In the genomic region with DNA sequence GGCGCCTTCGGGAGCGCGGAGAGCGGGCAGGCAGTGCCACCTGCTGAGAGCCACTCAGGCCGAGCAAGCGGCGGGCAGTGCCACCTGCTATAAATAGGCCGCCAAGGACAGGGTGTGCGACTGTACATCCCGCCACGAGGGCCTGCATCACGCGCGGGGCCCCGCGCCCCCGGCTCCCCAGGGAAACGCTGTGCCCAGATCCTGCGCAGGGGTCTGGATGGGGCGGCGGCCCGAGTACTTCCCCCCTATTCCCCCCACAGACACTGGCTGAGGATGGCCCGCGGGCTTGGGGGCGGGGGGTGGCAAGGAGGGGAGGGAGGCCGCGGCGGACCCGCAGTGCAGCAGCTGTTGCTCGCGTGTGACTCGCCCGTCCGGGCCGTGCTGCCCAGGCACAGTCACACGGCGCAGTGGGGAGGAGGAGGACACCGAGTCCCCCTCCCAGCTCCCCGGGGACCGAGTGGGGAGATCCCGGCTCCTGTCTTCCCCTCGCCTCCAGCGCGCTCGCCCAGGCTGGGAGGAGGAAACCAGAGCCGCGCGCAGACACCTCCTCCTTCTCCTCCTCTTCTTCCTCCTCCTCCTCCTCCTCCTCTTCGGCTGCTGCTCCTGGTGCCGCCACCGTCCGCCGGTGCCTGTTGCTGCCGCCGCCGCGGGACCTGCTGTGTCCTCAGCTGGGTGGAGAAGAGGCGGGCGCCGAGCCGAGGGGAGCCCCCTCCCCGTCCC, we compare ENCODE assay signal across 8 cellular contexts. TPM values are rescaled to one million over a fixed set of nuclear protein-coding genes. Genes with fewer than 3 reads are reported as not detected.
DNase-seq lines count a peak whose midpoint lies in the region; FAIRE-seq and TF ChIP-seq lines count a peak whose summit lies in the region.

A gene with protein sequence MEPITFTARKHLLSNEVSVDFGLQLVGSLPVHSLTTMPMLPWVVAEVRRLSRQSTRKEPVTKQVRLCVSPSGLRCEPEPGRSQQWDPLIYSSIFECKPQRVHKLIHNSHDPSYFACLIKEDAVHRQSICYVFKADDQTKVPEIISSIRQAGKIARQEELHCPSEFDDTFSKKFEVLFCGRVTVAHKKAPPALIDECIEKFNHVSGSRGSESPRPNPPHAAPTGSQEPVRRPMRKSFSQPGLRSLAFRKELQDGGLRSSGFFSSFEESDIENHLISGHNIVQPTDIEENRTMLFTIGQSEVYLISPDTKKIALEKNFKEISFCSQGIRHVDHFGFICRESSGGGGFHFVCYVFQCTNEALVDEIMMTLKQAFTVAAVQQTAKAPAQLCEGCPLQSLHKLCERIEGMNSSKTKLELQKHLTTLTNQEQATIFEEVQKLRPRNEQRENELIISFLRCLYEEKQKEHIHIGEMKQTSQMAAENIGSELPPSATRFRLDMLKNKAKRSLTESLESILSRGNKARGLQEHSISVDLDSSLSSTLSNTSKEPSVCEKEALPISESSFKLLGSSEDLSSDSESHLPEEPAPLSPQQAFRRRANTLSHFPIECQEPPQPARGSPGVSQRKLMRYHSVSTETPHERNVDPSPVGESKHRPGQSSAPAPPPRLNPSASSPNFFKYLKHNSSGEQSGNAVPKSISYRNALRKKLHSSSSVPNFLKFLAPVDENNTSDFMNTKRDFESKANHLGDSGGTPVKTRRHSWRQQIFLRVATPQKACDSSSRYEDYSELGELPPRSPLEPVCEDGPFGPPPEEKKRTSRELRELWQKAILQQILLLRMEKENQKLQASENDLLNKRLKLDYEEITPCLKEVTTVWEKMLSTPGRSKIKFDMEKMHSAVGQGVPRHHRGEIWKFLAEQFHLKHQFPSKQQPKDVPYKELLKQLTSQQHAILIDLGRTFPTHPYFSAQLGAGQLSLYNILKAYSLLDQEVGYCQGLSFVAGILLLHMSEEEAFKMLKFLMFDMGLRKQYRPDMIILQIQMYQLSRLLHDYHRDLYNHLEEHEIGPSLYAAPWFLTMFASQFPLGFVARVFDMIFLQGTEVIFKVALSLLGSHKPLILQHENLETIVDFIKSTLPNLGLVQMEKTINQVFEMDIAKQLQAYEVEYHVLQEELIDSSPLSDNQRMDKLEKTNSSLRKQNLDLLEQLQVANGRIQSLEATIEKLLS (N-terminal part only) (plus strand): TSS at position 584 of the 720 bp plus-strand sequence. CDS start 11,012 bp downstream, outside the sequence.

- no peaks in the 10 kb centered on the region for H3K79me2 ChIP-seq in mesendoderm (ENCODE audit: control insufficient read depth, insufficient read depth, low read length)

- intact Hi-C loops in dorsolateral prefrontal cortex (cut with DNase I): loop anchor here in 1 of 2 donors (5.0 kb wide), 1 partner anchor 63 kb away; a partner anchor contains a TSS

- peak within 1 kb of the TSS; percentile 73 for H3K4me2 ChIP-seq in mesendoderm (ENCODE audit: low read length)

- no peak within 1 kb of the TSS for H4K8ac ChIP-seq in mesendoderm (ENCODE audit: low read depth, low read length)

- H3K4me1 ChIP-seq in mesendoderm (ENCODE audit: control insufficient read depth, low read depth, low read length): no peaks in the 10 kb centered on the region

- 0 out of 2 replicates have a peak, but pooled peaks have one; percentile 10 for TF ChIP-seq POLR2A in GM12892 (IDR thresholded peaks at IDR 0.05; ENCODE audit: low read depth, low read length)

- H3K23ac ChIP-seq in mesendoderm (ENCODE audit: low read length): no peak within 1 kb of the TSS

- no peak for TF ChIP-seq CTCF in HFF-Myc (IDR thresholded peaks at IDR 0.05; ENCODE audit: low read depth, low read length, missing control alignments)
- TF ChIP-seq CTCF in dorsolateral prefrontal cortex (IDR thresholded peaks at IDR 0.05 in 54 of 56, conservative IDR thresholded peaks at IDR 0.05 in 2 of 56; ENCODE audit: low read depth in 1 of 56, partially characterized antibody in 56 of 56): peak in 21 of 56 donors; percentile 10 to 37 (median 26)

- H3K9ac ChIP-seq in mesendoderm (ENCODE audit: low read length): peak within 1 kb of the TSS; percentile 19

- peaks cover 0 to 2% (median 0%) of the 10 kb centered on the region in 45 donors for H3K27me3 ChIP-seq in dorsolateral prefrontal cortex
- peaks cover 25% of the 10 kb centered on the region for H3K27me3 ChIP-seq in mesendoderm (ENCODE audit: insufficient read depth, low read length, poor library complexity)

- H3K79me1 ChIP-seq in mesendoderm (ENCODE audit: low read length): no peaks in the 10 kb centered on the region

- H3K4ac ChIP-seq in mesendoderm (ENCODE audit: low read depth, low read length): no peak within 1 kb of the TSS

- no peak within 1 kb of the TSS for H2BK5ac ChIP-seq in mesendoderm (ENCODE audit: low read length)

- FAIRE-seq in GM12892 (lab: Jason Lieb, UNC): peak; percentile 90

- no peak within 1 kb of the TSS for H2BK15ac ChIP-seq in mesendoderm (replicated peaks; ENCODE audit: low read depth)

- no peak within 1 kb of the TSS for H3K18ac ChIP-seq in mesendoderm (ENCODE audit: low read length)

- no peak within 1 kb of the TSS for H2AK5ac ChIP-seq in mesendoderm (ENCODE audit: low read length)

- H2BK120ac ChIP-seq in mesendoderm (ENCODE audit: low read depth, low read length): no peak within 1 kb of the TSS

- H3K4me3 ChIP-seq in HFF-Myc (replicated peaks; ENCODE audit: low read depth, low read length) (peak within 1 kb of the TSS; percentile 52), dorsolateral prefrontal cortex (peak within 1 kb of the TSS; percentile 53 to 93 (median 79)), mesendoderm (ENCODE audit: low read length) (peak within 1 kb of the TSS; percentile 23)

- no CpG with 5 or more reads among the region's 63 CpGs for WGBS in mesendoderm (ENCODE audit: extremely low coverage, insufficient coverage, low lambda C conversion rate)

- no peak within 1 kb of the TSS for H4K5ac ChIP-seq in mesendoderm (ENCODE audit: low read length)

- DNase-seq in GM12892 (ENCODE audit: insufficient read length) (peak; percentile 43), HFF-Myc (ENCODE audit: extremely low read depth, low read depth) (no peak), NCI-H128 (lab: John Stamatoyannopoulos, UW; ENCODE audit: unreplicated experiment) (peak; percentile 6), dorsolateral prefrontal cortex (peak; percentile 41 to 79 (median 68)), mesendoderm (peak; percentile 10), OCI-M2 (lab: John Stamatoyannopoulos, UW; ENCODE audit: unreplicated experiment) (no peak)
- peak; percentile 57 for DNase-seq in activated CD4-positive, alpha-beta T cell treated with anti-CD3 and anti-CD28 coated beads for 48 hours
- DNase-seq in stimulated activated CD8-positive, alpha-beta memory T cell treated with anti-CD3 and anti-CD28 coated beads, Interleukin-15, amount 100 ng/mL, for 1 hour (ENCODE audit: low read depth): peak; percentile 13

- H3K36me3 ChIP-seq in mesendoderm (ENCODE audit: control insufficient read depth, insufficient read depth, low read length): no peaks in the 10 kb centered on the region

- H3K56ac ChIP-seq in mesendoderm (ENCODE audit: low read length): peak within 1 kb of the TSS; percentile 42

- peak within 1 kb of the TSS in 58 of 59 donors; percentile 49 to 94 (median 85) for H3K27ac ChIP-seq in dorsolateral prefrontal cortex
- no peak within 1 kb of the TSS for H3K27ac ChIP-seq in mesendoderm (ENCODE audit: low read depth, low read length)

RNA-seq across cellular contexts. Expression of the gene that starts here (rescaled TPM):
- polyA plus RNA-seq in GM12892 (2012; ENCODE audit: missing spikeins): 30.8 TPM
- total RNA-seq in dorsolateral prefrontal cortex: 10 to 100 TPM; 33.7 to 80.9 (median 55.9) TPM
- polyA plus RNA-seq in mesendoderm (2013, experiment 1 of 2): 108 TPM
- 112 TPM for polyA plus RNA-seq in mesendoderm (2013, experiment 2 of 2)

Comparison
In these comparisons a context has a peak if more than half of its experiments do, and no peak if none do; other contexts are left out.
1. DNase-seq: peak in GM12892 (single experiment), NCI-H128 (single experiment), activated CD4-positive, alpha-beta T cell treated with anti-CD3 and anti-CD28 coated beads for 48 hours (single experiment), dorsolateral prefrontal cortex (10 of 10), mesendoderm (single experiment) and stimulated activated CD8-positive, alpha-beta memory T cell treated with anti-CD3 and anti-CD28 coated beads, Interleukin-15, amount 100 ng/mL, for 1 hour (single experiment); none in HFF-Myc (single experiment) and OCI-M2 (single experiment).
2. H3K4me3 ChIP-seq: peak in every context shown above with its lines; median percentile 79 in dorsolateral prefrontal cortex; 52 in HFF-Myc; 23 in mesendoderm.